Comparison of ENCODE assay signal across 15 cellular contexts in genomic region chr20:63700199-63701050, GRCh38. TPM values are rescaled to one million over a fixed set of nuclear protein-coding genes. Genes with fewer than 3 reads are reported as not detected.
DNase-seq lines count a peak whose midpoint lies in the region; ATAC-seq and TF ChIP-seq lines count a peak whose summit lies in the region.
"Had no signal": no experiment of that assay in that cellular context is flagged by ENCODE, and none has a peak within 500 bp of the region (broad histone marks: within the 10 kb centered on the region; RNA-seq: fewer than 3 reads in every experiment).

No MANE protein-coding gene starts in this region.

- H3K4me2 ChIP-seq in BLaER1 treated with 17β-estradiol and CSF1 and Interleukin-3, amounts not matched to agents 10 nM and 100 nM, result peak overlapping the region in 10 of 11 experiments; percentile 2 to 50 (median 38); a peak in 12 of 22 replicates

- peaks cover 19 to 52% (median 29%) of the 10 kb centered on the region in 11 experiments for H3K36me3 ChIP-seq in BLaER1 treated with 17β-estradiol and CSF1 and Interleukin-3, amounts not matched to agents 10 nM and 100 nM
- H3K36me3 ChIP-seq in H7 (replicated peaks; ENCODE audit: control insufficient read depth, insufficient read depth, low read length) (peaks cover 9% of the 10 kb centered on the region), colonic mucosa (peaks cover 6% of the 10 kb centered on the region)

- no peak for ATAC-seq in omental fat pad (ENCODE audit: low FRiP score)

- peaks cover 27 to 100% (median 91%) of the 10 kb centered on the region in 11 experiments for H4K20me1 ChIP-seq in BLaER1 treated with 17β-estradiol and CSF1 and Interleukin-3, amounts not matched to agents 10 nM and 100 nM

- peaks cover 48 to 53% (median 50%) of the 10 kb centered on the region in 10 experiments for H3K4me1 ChIP-seq in BLaER1 treated with 17β-estradiol and CSF1 and Interleukin-3, amounts not matched to agents 10 nM and 100 nM
- peaks cover 25% of the 10 kb centered on the region for H3K4me1 ChIP-seq in colonic mucosa

- TF ChIP-seq CTCF in colonic mucosa (IDR thresholded peaks at IDR 0.05) (no peak), omental fat pad (IDR thresholded peaks at IDR 0.05) (no peak)

- H3K27me3 ChIP-seq in BLaER1 treated with 17β-estradiol and CSF1 and Interleukin-3, amounts not matched to agents 10 nM and 100 nM, result no peaks in the 10 kb centered on the region
- no peaks in the 10 kb centered on the region; the same call in 1 of the 2 replicates for H3K27me3 ChIP-seq in H7 (ENCODE audit: control insufficient read depth, insufficient read depth, low read length)
- H3K27me3 ChIP-seq in colonic mucosa, result no peaks in the 10 kb centered on the region

- DNase-seq in H7, result peak; percentile 67
- no peak for DNase-seq in colonic mucosa
- peak; percentile 20 for DNase-seq in omental fat pad (ENCODE audit: low spot score)
- no peak for DNase-seq in GDM1 (lab: John Stamatoyannopoulos, UW)
- no peak for DNase-seq in activated CD8-positive, alpha-beta memory T cell treated with anti-CD3 and anti-CD28 coated beads, Interleukin-2, amount 50 U/mL, for 4 hours
- no peak for DNase-seq in T-helper 2 cell
- no peak for DNase-seq in NCI-H1092 treated with DMSO at 0.1 percent for 48 hours (lab: John Stamatoyannopoulos, UW)
- DNase-seq: activated T-cell treated with anti-CD3 and anti-CD28 coated beads for 4 hours; cerebellar nuclear complex; DMS79; foreskin fibroblast; NK-92 treated with Interleukin-12 subunit alpha and Interleukin-12 subunit beta, amount 100 ng/mL, for 24 hours; T1000 had no signal

- no peaks in the 10 kb centered on the region for H3K9me3 ChIP-seq in BLaER1 treated with 17β-estradiol and CSF1 and Interleukin-3, amounts not matched to agents 10 nM and 100 nM (replicated peaks in 1 of 11)
- no peaks in the 10 kb centered on the region for H3K9me3 ChIP-seq in colonic mucosa
- H3K9me3 ChIP-seq: prostate gland had no signal

- intact Hi-C loops in colonic mucosa (cut with DNase I), result loop anchor here (10.0 kb wide), 1 partner anchor 94 kb away; no protein-coding TSS in a partner anchor

- H3K9ac ChIP-seq in BLaER1 treated with 17β-estradiol and CSF1 and Interleukin-3, amounts not matched to agents 10 nM and 100 nM, result peak overlapping the region in 8 of 11 experiments; percentile 8 to 61 (median 34); a peak in 8 of 22 replicates
- H3K9ac ChIP-seq in colonic mucosa (ENCODE audit: low read depth in 2 of 2, low read length in 2 of 2), result no peak overlapping the region

- no peak overlapping the region for H3K4me3 ChIP-seq in BLaER1 treated with 17β-estradiol and CSF1 and Interleukin-3, amounts not matched to agents 10 nM and 100 nM
- no peak overlapping the region for H3K4me3 ChIP-seq in H7 (ENCODE audit: insufficient read depth, low read depth, low read length)
- H3K4me3 ChIP-seq in colonic mucosa, result no peak overlapping the region
- H3K4me3 ChIP-seq: prostate gland had no signal

- H3K27ac ChIP-seq in BLaER1 treated with 17β-estradiol and CSF1 and Interleukin-3, amounts not matched to agents 10 nM and 100 nM, result peak overlapping the region in 3 of 11 experiments; percentile 6 to 42 (median 14); a peak in 3 of 22 replicates
- peak overlapping the region; percentile 60 for H3K27ac ChIP-seq in colonic mucosa
- H3K27ac ChIP-seq: prostate gland had no signal

RNA-seq across cellular contexts. Expression of gene TNFRSF6B, which starts 4.0 kb away (rescaled TPM):
- total RNA-seq in H7 (2014; rRNA removed; shearing (Covaris generic)), result not detected in 2 replicates
- total RNA-seq in colonic mucosa, result 1 to 10 TPM in 1 of 2 donors, not detected in 1; 7.5 TPM
- total RNA-seq in omental fat pad, result 10 to 100 TPM; 10.5 to 91.9 (median 12.3) TPM

RNA-seq across cellular contexts. Expression of gene ARFRP1, which starts 7.4 kb away (rescaled TPM):
- total RNA-seq in H7 (2014; rRNA removed; shearing (Covaris generic)), result 24.2 and 26.2 TPM in 2 replicates
- total RNA-seq in colonic mucosa, result 10 to 100 TPM; 35.3 to 76.9 TPM
- total RNA-seq in omental fat pad, result 10 to 100 TPM; 25.5 to 44.3 (median 40.9) TPM

RNA-seq across cellular contexts. Expression of gene ZGPAT, which starts 7.4 kb away (rescaled TPM):
- total RNA-seq in H7 (2014; rRNA removed; shearing (Covaris generic)), result 32.6 and 52.0 TPM in 2 replicates
- total RNA-seq in colonic mucosa (10 to 100 TPM; 27.2 to 41.4 TPM), omental fat pad (10 to 100 TPM; 13.2 to 34.5 (median 20.6) TPM)

RNA-seq across cellular contexts. Expression of gene LIME1, which starts 36.0 kb away (rescaled TPM):
- total RNA-seq in H7 (2014; rRNA removed; shearing (Covaris generic)), result 7.7 and 10.5 TPM in 2 replicates
- total RNA-seq in colonic mucosa (10 to 100 TPM; 10.8 to 20.0 TPM), omental fat pad (10 to 100 TPM in 2 of 4 donors, 1 to 10 TPM in 2; 7.4 to 21.1 (median 14.0) TPM)

RNA-seq across cellular contexts. Expression of gene SLC2A4RG, which starts 39.2 kb away (rescaled TPM):
- 38.3 and 62.2 TPM in 2 replicates for total RNA-seq in H7 (2014; rRNA removed; shearing (Covaris generic))
- 10 to 100 TPM; 44.3 to 75.3 TPM for total RNA-seq in colonic mucosa
- 10 to 100 TPM; 25.3 to 82.0 (median 40.9) TPM for total RNA-seq in omental fat pad

Comparison
In these comparisons a context has a peak if more than half of its experiments do, and no peak if none do; other contexts are left out.
1. H3K9ac ChIP-seq: peak in BLaER1 treated with 17β-estradiol and CSF1 and Interleukin-3, amounts not matched to agents 10 nM and 100 nM (8 of 11); none in colonic mucosa (0 of 2).
2. DNase-seq: peak in H7 (single experiment) and omental fat pad (single experiment); none in colonic mucosa (single experiment), GDM1 (single experiment), activated CD8-positive, alpha-beta memory T cell treated with anti-CD3 and anti-CD28 coated beads, Interleukin-2, amount 50 U/mL, for 4 hours (single experiment), T-helper 2 cell (0 of 5) and NCI-H1092 treated with DMSO at 0.1 percent for 48 hours (single experiment).